ENCODE assay signal across 19 cellular contexts in the genomic region with DNA sequence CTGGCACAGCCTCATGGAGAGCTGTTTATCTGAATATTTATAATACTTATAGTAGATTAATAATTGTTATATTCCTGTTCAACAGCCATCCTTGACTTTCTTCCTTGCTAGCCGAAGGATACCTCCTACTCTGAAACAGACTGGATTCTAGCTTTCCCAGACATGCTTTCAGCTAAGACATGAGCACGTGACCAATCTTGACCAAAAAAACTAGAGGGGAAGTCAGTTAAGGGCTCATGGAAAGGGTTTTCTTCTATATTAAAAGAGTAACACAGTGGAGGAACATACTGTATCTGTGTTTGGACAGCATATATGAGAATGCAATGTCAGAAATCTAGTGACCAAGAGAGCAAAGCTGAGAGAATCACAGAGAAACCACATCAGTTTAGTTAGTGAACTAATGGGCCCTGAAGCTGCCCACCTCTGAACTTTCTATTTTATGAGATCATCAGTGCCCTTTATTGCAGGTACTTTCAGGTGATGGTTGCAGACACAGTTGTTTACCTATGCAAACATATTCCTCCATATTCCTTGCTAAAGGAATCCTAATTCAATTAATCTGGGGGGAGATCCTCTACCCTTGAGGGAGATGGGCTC.
"Had no signal": no experiment of that assay in that cellular context is flagged by ENCODE, and none has a peak within 500 bp of the region (broad histone marks: within the 10 kb centered on the region; RNA-seq: fewer than 3 reads in every experiment).

No MANE protein-coding gene starts in this region.

- H2AFZ ChIP-seq: hepatocyte, parathyroid adenoma had no signal

- FAIRE-seq: kidney had no signal

- H3K79me2 ChIP-seq: hepatocyte, parathyroid adenoma had no signal

- H3K9ac ChIP-seq: parathyroid adenoma had no signal

- ATAC-seq: left cardiac atrium, left ventricle myocardium superior, psoas muscle had no signal

- H3K4me2 ChIP-seq: hepatocyte had no signal

- H3K4me1 ChIP-seq: parathyroid adenoma, psoas muscle, sigmoid colon, stomach had no signal

- H3K9me3 ChIP-seq: psoas muscle, sigmoid colon, stomach had no signal

- H3K36me3 ChIP-seq: sigmoid colon, stomach had no signal

- H3K27ac ChIP-seq: coronary artery, hepatocyte, parathyroid adenoma, psoas muscle, sigmoid colon, skin epidermis, stomach had no signal

- H3K4me3 ChIP-seq: coronary artery, hepatocyte, psoas muscle, sigmoid colon, skin epidermis, stomach had no signal

- DNase-seq: effector CD8-positive, alpha-beta T cell; foreskin melanocyte; kidney; left cardiac atrium; left ventricle myocardium superior; mesendoderm; naive B cell; psoas muscle; sigmoid colon; stimulated activated CD4-positive, alpha-beta T cell treated with anti-CD3 and anti-CD28 coated beads, Interleukin-2, amount 100 ng/mL, for 24 hours; stimulated activated CD4-positive, alpha-beta T cell treated with anti-CD3 and anti-CD28 coated beads, Interleukin-4, amount 100 ng/mL, for 4 hours; stimulated activated naive CD4-positive, alpha-beta T cell; stomach; substantia nigra; trophoblast cell had no signal

- H3K27me3 ChIP-seq: hepatocyte, sigmoid colon, stomach had no signal
